In genomic region chr18:68843467-68844089, GRCh38 we compare ENCODE assay signal across 19 cellular contexts. TPM values are rescaled to one million over a fixed set of nuclear protein-coding genes. Genes with fewer than 3 reads are reported as not detected.
DNase-seq lines count a peak whose midpoint lies in the region; ATAC-seq, FAIRE-seq and TF ChIP-seq lines count a peak whose summit lies in the region.
"Had no signal": no experiment of that assay in that cellular context is flagged by ENCODE, and none has a peak within 500 bp of the region (broad histone marks: within the 10 kb centered on the region; RNA-seq: fewer than 3 reads in every experiment).

No MANE protein-coding gene starts in this region.

- CTCF ChIA-PET in Calu3 (lab: Charles Lee): no interaction called here
- CTCF ChIA-PET in K562 (lab: Yijun Ruan, JAX; ENCODE audit: low intra/inter-chr PET ratio): no interaction called here

- H3K4me2 ChIP-seq in K562 (ENCODE audit: insufficient read depth, low read length): no peak overlapping the region

- no peaks in the 10 kb centered on the region for H3K9me3 ChIP-seq in K562 (replicated peaks; ENCODE audit: control insufficient read depth, insufficient read depth, low read depth, low read length)
- H3K9me3 ChIP-seq: Caco-2, Peyer's patch had no signal

- intact Hi-C loops in Calu3 (cut with micrococcal nuclease; ENCODE audit: unreplicated experiment) (loop anchor here (5.0 to 10.0 kb wide), 2 partner anchors 1611 to 1626 kb away; no protein-coding TSS in a partner anchor), K562 (cut with micrococcal nuclease) (no loop called here)

- no peak overlapping the region for H3K27ac Mint-ChIP-seq in Calu3 (ENCODE audit: unreplicated experiment)
- H3K27ac Mint-ChIP-seq in stimulated activated memory B cell treated with anti-CD40 and anti-IgM and Interleukin-4, amounts not matched to agents 10 μg/mL and 1 μg/mL and 100 μg/mL, for 72 hours: no peak overlapping the region
- H3K27ac Mint-ChIP-seq: natural killer cell had no signal

- H4K20me1 ChIP-seq in K562 (replicated peaks; ENCODE audit: control insufficient read depth, insufficient read depth, low read length): no peaks in the 10 kb centered on the region

- POLR2A ChIA-PET in K562 (lab: Yijun Ruan, JAX): no interaction called here

- no peak overlapping the region for H3K4me3 ChIP-seq in HFF-Myc (replicated peaks; ENCODE audit: low read depth, low read length)
- no peak overlapping the region for H3K4me3 ChIP-seq in K562
- H3K4me3 ChIP-seq: Peyer's patch, skin epidermis had no signal

- H3K27me3 ChIP-seq in K562 (ENCODE audit: control insufficient read depth in 2 of 2, insufficient read depth in 2 of 2, low read length in 2 of 2): no peaks in the 10 kb centered on the region
- H3K27me3 ChIP-seq: Peyer's patch had no signal

- H3K9ac ChIP-seq in K562 (ENCODE audit: insufficient read depth in 1 of 2, low read depth in 2 of 2, low read length in 2 of 2): no peak overlapping the region

- H3K27me3 Mint-ChIP-seq in Calu3 (ENCODE audit: unreplicated experiment): no peaks in the 10 kb centered on the region
- no peaks in the 10 kb centered on the region for H3K27me3 Mint-ChIP-seq in stimulated activated memory B cell treated with anti-CD40 and anti-IgM and Interleukin-4, amounts not matched to agents 10 μg/mL and 1 μg/mL and 100 μg/mL, for 72 hours

- BruUV-seq in Calu3 (replicated peaks; lab: Mats Ljungman, UMichigan): no TSS peak
- no TSS peak for BruUV-seq in K562 (replicated peaks; lab: Mats Ljungman, UMichigan)

- FAIRE-seq in K562 (lab: Jason Lieb, UNC): no peak

- no peak for TF ChIP-seq RAD21 in K562 (CRISPR knock-in tag; conservative IDR thresholded peaks at IDR 0.05 in 1 of 2, IDR thresholded peaks at IDR 0.05 in 1 of 2)

- TF ChIP-seq EP300 in K562 (IDR thresholded peaks at IDR 0.05; ENCODE audit: low read length): no peak

- peak; percentile 21 for TF ChIP-seq CTCF in Calu3 (IDR thresholded peaks at IDR 0.05; ENCODE audit: unreplicated experiment)
- TF ChIP-seq CTCF in HFF-Myc (IDR thresholded peaks at IDR 0.05; ENCODE audit: low read depth, low read length, missing control alignments): peak; percentile 9
- TF ChIP-seq CTCF in K562 (IDR thresholded peaks at IDR 0.05 in 2 of 3, conservative IDR thresholded peaks at IDR 0.05 in 1 of 3; ENCODE audit: insufficient read depth in 2 of 3, low read depth in 1 of 3, low read length in 3 of 3): no peak

- ATAC-seq in K562 (no peak), GM21786 (IDR thresholded peaks at IDR 0.05; ENCODE audit: unreplicated experiment) (no peak), GM21360 (IDR thresholded peaks at IDR 0.05; ENCODE audit: unreplicated experiment) (no peak)
- no peak for ATAC-seq in stimulated activated memory B cell treated with anti-CD40 and anti-IgM and Interleukin-4, amounts not matched to agents 10 μg/mL and 1 μg/mL and 100 μg/mL, for 72 hours
- ATAC-seq: natural killer cell had no signal

- H3K36me3 Mint-ChIP-seq in Calu3 (ENCODE audit: insufficient read depth, unreplicated experiment): no peaks in the 10 kb centered on the region
- no peaks in the 10 kb centered on the region for H3K36me3 Mint-ChIP-seq in stimulated activated memory B cell treated with anti-CD40 and anti-IgM and Interleukin-4, amounts not matched to agents 10 μg/mL and 1 μg/mL and 100 μg/mL, for 72 hours
- H3K36me3 Mint-ChIP-seq: natural killer cell had no signal

- no peaks in the 10 kb centered on the region for H3K79me2 ChIP-seq in K562 (ENCODE audit: control insufficient read depth, insufficient read depth, low read length)

- H3K4me3 Mint-ChIP-seq in Calu3 (ENCODE audit: low read depth, unreplicated experiment): no peak overlapping the region
- H3K4me3 Mint-ChIP-seq in stimulated activated memory B cell treated with anti-CD40 and anti-IgM and Interleukin-4, amounts not matched to agents 10 μg/mL and 1 μg/mL and 100 μg/mL, for 72 hours: no peak overlapping the region
- H3K4me3 Mint-ChIP-seq: natural killer cell had no signal

- H3K36me3 ChIP-seq in K562 (ENCODE audit: control insufficient read depth, insufficient read depth, low read length): no peaks in the 10 kb centered on the region
- H3K36me3 ChIP-seq: Peyer's patch had no signal

- DNase-seq in Calu3 (no peak), HFF-Myc (ENCODE audit: extremely low read depth, low read depth) (no peak), K562 (ENCODE audit: extremely low read depth in 1 of 4, low spot score in 3 of 4) (no peak), lung microvascular endothelial cell (ENCODE audit: low read depth in 2 of 2) (peak; percentile 20 to 29), SW480 (ENCODE audit: low spot score) (no peak)
- DNase-seq: activated CD4-positive, alpha-beta T cell treated with anti-CD3 and anti-CD28 coated beads for 48 hours; activated T-cell treated with anti-CD3 and anti-CD28 coated beads, Interleukin-2, amount 50 U/mL, for 48 hours; amygdala; Caco-2; dermis blood vessel endothelial cell; MM.1S; natural killer cell; NCI-H2171; Peyer's patch; T-helper 2 cell had no signal

- no peaks in the 10 kb centered on the region for H3K9me1 ChIP-seq in K562 (ENCODE audit: control insufficient read depth, insufficient read depth, low read length)

- no peak for TF ChIP-seq POLR2A in K562 (conservative IDR thresholded peaks at IDR 0.05)

- H3K4me1 Mint-ChIP-seq in Calu3 (ENCODE audit: low read depth, unreplicated experiment): peaks cover 12% of the 10 kb centered on the region
- no peaks in the 10 kb centered on the region for H3K4me1 Mint-ChIP-seq in stimulated activated memory B cell treated with anti-CD40 and anti-IgM and Interleukin-4, amounts not matched to agents 10 μg/mL and 1 μg/mL and 100 μg/mL, for 72 hours
- H3K4me1 Mint-ChIP-seq: natural killer cell had no signal

- no peak overlapping the region for H2AFZ ChIP-seq in K562 (ENCODE audit: low read depth, low read length)

- no peaks in the 10 kb centered on the region for H3K4me1 ChIP-seq in K562 (replicated peaks in 1 of 2; ENCODE audit: control insufficient read depth in 2 of 2, insufficient read depth in 2 of 2, low read length in 2 of 2)
- H3K4me1 ChIP-seq: Caco-2, Peyer's patch had no signal

- WGBS in K562 (ENCODE audit: insufficient coverage, low coverage, missing lambda C conversion rate): 0% methylated on average over 2 of the region's 2 CpGs

- H3K9me3 Mint-ChIP-seq in Calu3 (ENCODE audit: low read depth, unreplicated experiment): no peaks in the 10 kb centered on the region
- no peaks in the 10 kb centered on the region for H3K9me3 Mint-ChIP-seq in stimulated activated memory B cell treated with anti-CD40 and anti-IgM and Interleukin-4, amounts not matched to agents 10 μg/mL and 1 μg/mL and 100 μg/mL, for 72 hours
- H3K9me3 Mint-ChIP-seq: natural killer cell had no signal

- H3K27ac ChIP-seq in K562 (ENCODE audit: extremely low read depth, low read depth, low read length): no peak overlapping the region
- H3K27ac ChIP-seq: Peyer's patch, skin epidermis had no signal

- in situ Hi-C loops in K562 (cut with MboI): no loop called here

TF ChIP-seq in K562, 482 proteins besides CTCF, POLR2A, EP300 and RAD21:
- no peak for TF ChIP-seq SNIP1 (IDR thresholded peaks at IDR 0.05; ENCODE audit: low read depth)
- TF ChIP-seq ARID1B (IDR thresholded peaks at IDR 0.05): no peak
- TF ChIP-seq BDP1 (IDR thresholded peaks at IDR 0.05; ENCODE audit: insufficient read depth, insufficient read length): no peak
- peak; percentile 27; the same call in 1 of the 2 replicates for TF ChIP-seq ZNF316 (IDR thresholded peaks at IDR 0.05)
- no peak for TF ChIP-seq RBM14 (IDR thresholded peaks at IDR 0.05; ENCODE audit: borderline replicate concordance, insufficient read depth, low read depth, low read length)

RNA-seq across cellular contexts. Expression of gene CCDC102B, which starts 45.7 kb away (rescaled TPM):
- total RNA-seq in Calu3 (2022) (2.1 and 3.0 TPM in 2 replicates), K562 (2014; rRNA removed) (0.18 and 0.29 TPM in 2 replicates), K562 (2014; rRNA removed; fragmentation: Illumina TruSeq; extraction: Trizol) (0.95 and 0.99 TPM in 2 replicates), K562 (2015; rRNA removed; fragmentation: Illumina TruSeq; extraction: Trizol) (0.75 and 0.94 TPM in 2 replicates), K562 (2021) (0.65 and 0.69 TPM in 2 replicates), lung microvascular endothelial cell (13.1 and 17.7 TPM in 2 replicates)
- total RNA-seq in K562 (2011; cell fraction: chromatin; rRNA removed; ENCODE audit: low replicate concordance): 2.2 and 2.7 TPM in 2 replicates
- 1.1 and 4.5 TPM in 2 replicates for total RNA-seq in K562 (2011; cell fraction: nucleolus; rRNA removed)
- 1.9 and 2.6 TPM in 2 replicates for total RNA-seq in K562 (2011; cell fraction: nucleoplasm; rRNA removed)
- polyA plus RNA-seq in K562 (2011; rRNA removed) (1.5 and 1.6 TPM in 2 replicates), K562 (2014; fragmentation: Illumina TruSeq; extraction: Trizol) (0.62 and 0.74 TPM in 2 replicates), K562 (2014; fragmentation: Nextera tagmentation; extraction: Ambion mirVana) (under 1 TPM; 0.58 to 0.73 TPM), K562 (2014; rRNA removed) (0.24 and 2.1 TPM in 2 replicates)
- polyA plus RNA-seq in K562 (2011; cell fraction: cytosol; rRNA removed): 0.25 and 0.78 TPM in 2 replicates
- 1.1 and 2.2 TPM in 2 replicates for polyA plus RNA-seq in K562 (2011; cell fraction: nucleus; rRNA removed)
- 0.64 and 1.0 TPM in 2 replicates for polyA plus RNA-seq in K562 (2012)
- polyA minus RNA-seq in K562 (2011; rRNA and poly(A)+ RNA removed): 2.2 and 3.1 TPM in 2 replicates
- not detected in 2 replicates for polyA minus RNA-seq in K562 (2011; cell fraction: cytosol; rRNA and poly(A)+ RNA removed)
- polyA minus RNA-seq in K562 (2011; cell fraction: nucleus; rRNA and poly(A)+ RNA removed): 2.8 and 4.0 TPM in 2 replicates

Comparison
In these comparisons a context has a peak if more than half of its experiments do, and no peak if none do; other contexts are left out.
1. DNase-seq: peak in lung microvascular endothelial cell (2 of 2); none in Calu3 (single experiment), HFF-Myc (single experiment), K562 (0 of 4) and SW480 (single experiment).
2. CTCF ChIP-seq: peak in Calu3 (single experiment) and HFF-Myc (single experiment); none in K562 (0 of 3).